28 cellular contexts compared by ENCODE assay signal in the genomic region with DNA sequence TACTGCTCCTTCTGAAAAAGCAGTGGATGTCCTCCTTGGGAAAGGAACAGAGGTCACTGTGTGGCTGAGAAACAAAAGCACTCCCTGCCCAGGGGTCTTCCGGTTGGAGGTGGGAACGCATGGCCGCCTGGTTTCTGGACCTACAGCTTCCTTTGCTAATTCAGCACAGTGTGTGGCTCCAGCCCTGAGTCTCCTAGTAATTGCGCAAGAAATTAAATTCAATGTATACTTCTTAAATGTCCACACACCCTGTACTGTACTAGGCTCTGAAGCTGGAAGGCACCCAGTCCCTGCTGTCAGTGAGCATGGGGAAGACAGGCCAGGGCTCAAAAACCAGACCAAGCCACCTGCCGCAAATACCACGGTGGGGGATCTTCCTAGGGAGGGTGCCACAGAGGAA. TPM values are rescaled to one million over a fixed set of nuclear protein-coding genes. Genes with fewer than 3 reads are reported as not detected.
"Had no signal": no experiment of that assay in that cellular context is flagged by ENCODE, and none has a peak within 500 bp of the region (broad histone marks: within the 10 kb centered on the region; RNA-seq: fewer than 3 reads in every experiment).

No MANE protein-coding gene starts in this region.

- H3K27ac Mint-ChIP-seq: effector memory CD8-positive, alpha-beta T cell; memory B cell had no signal

- H3K4me3 ChIP-seq: coronary artery, esophagus squamous epithelium, lung, mucosa of descending colon, ovary, smooth muscle cell, thyroid gland, vagina had no signal

- H3K4me2 ChIP-seq: smooth muscle cell had no signal

- H3K36me3 Mint-ChIP-seq: memory B cell; naive B cell; natural killer cell treated with Interleukin-12 subunit alpha and Interleukin-12 subunit beta and Interleukin-15 and Interleukin-18, amount 100 ng/mL, for 72 hours had no signal

- H3K4me1 Mint-ChIP-seq: memory B cell, naive B cell had no signal

- H3K27me3 ChIP-seq: ovary, thyroid gland, vagina had no signal

- H3K27ac ChIP-seq: coronary artery, esophagus squamous epithelium, ovary, thyroid gland, vagina had no signal

- H3K9me3 ChIP-seq: esophagus squamous epithelium, mucosa of descending colon, ovary, thyroid gland, vagina had no signal

- H3K36me3 ChIP-seq: esophagus squamous epithelium, ovary, thyroid gland, vagina had no signal

- H3K4me1 ChIP-seq: esophagus squamous epithelium, thyroid gland, vagina had no signal

- ATAC-seq: effector memory CD8-positive, alpha-beta T cell; left lobe of liver; mucosa of descending colon; natural killer cell treated with Interleukin-12 subunit alpha and Interleukin-12 subunit beta and Interleukin-15 and Interleukin-18, amount 100 ng/mL, for 72 hours; sciatic nerve; stimulated activated naive CD8-positive, alpha-beta T cell treated with anti-CD3 and anti-CD28 coated beads, Interleukin-15, amount 100 ng/mL, for 72 hours had no signal

- FAIRE-seq: endometrium, keratinocyte had no signal

- H3K9me3 Mint-ChIP-seq: effector memory CD8-positive, alpha-beta T cell; memory B cell; naive B cell; natural killer cell treated with Interleukin-12 subunit alpha and Interleukin-12 subunit beta and Interleukin-15 and Interleukin-18, amount 100 ng/mL, for 72 hours; stimulated activated naive CD8-positive, alpha-beta T cell treated with anti-CD3 and anti-CD28 coated beads, Interleukin-15, amount 100 ng/mL, for 72 hours had no signal

- DNase-seq: effector memory CD8-positive, alpha-beta T cell; erythroblast; esophagus squamous epithelium; foreskin melanocyte; head of caudate nucleus; mucosa of descending colon; naive B cell; occipital lobe; ovary; posterior cingulate gyrus; stimulated activated CD4-positive, alpha-beta T cell treated with anti-CD3 and anti-CD28 coated beads, Interleukin-12 subunit alpha, Interleukin-12 subunit beta, amount 100 ng/mL, for 4 hours; stimulated activated CD4-positive, alpha-beta T cell treated with anti-CD3 and anti-CD28 coated beads, Interleukin-1b, Interleukin-23, amount 100 ng/mL, for 48 hours; stimulated activated CD4-positive, alpha-beta T cell treated with anti-CD3 and anti-CD28 coated beads, Interleukin-4, amount 100 ng/mL, for 1 hour; stimulated activated CD8-positive, alpha-beta memory T cell treated with anti-CD3 and anti-CD28 coated beads, Interleukin-4, amount 100 ng/mL, for 48 hours; stimulated activated naive CD4-positive, alpha-beta T cell; stimulated activated naive CD8-positive, alpha-beta T cell treated with anti-CD3 and anti-CD28 coated beads, Interleukin-15, amount 100 ng/mL, for 72 hours; thyroid gland; trophoblast cell had no signal

- H3K4me3 Mint-ChIP-seq: effector memory CD8-positive, alpha-beta T cell; memory B cell; naive B cell; natural killer cell treated with Interleukin-12 subunit alpha and Interleukin-12 subunit beta and Interleukin-15 and Interleukin-18, amount 100 ng/mL, for 72 hours; stimulated activated naive CD8-positive, alpha-beta T cell treated with anti-CD3 and anti-CD28 coated beads, Interleukin-15, amount 100 ng/mL, for 72 hours had no signal

RNA-seq across cellular contexts. Expression of a gene that starts 13.4 kb away (rescaled TPM):
- polyA plus RNA-seq: smooth muscle cell had no signal
